ENCODE assay signal across 2 cellular contexts in genomic region chr1:9887070-9887469, GRCh38.
TF ChIP-seq lines count a peak whose summit lies in the region.

No MANE protein-coding gene starts in this region.

TF ChIP-seq in HepG2, 621 proteins besides CTCF, POLR2A, EP300 and RAD21:
- TF ChIP-seq ZNF629 (CRISPR knock-in tag; conservative IDR thresholded peaks at IDR 0.05): peak; percentile 93
- peak; percentile 56; the same call in 1 of the 2 replicates for TF ChIP-seq ZMYM3 (CRISPR knock-in tag; IDR thresholded peaks at IDR 0.05)
- no peak for TF ChIP-seq ZNF282 (IDR thresholded peaks at IDR 0.05; ENCODE audit: partially characterized antibody)
TF ChIP-seq in HepG2: peak in this region for 2.

TF ChIP-seq in K562, 482 proteins besides CTCF, POLR2A, EP300 and RAD21:
- TF ChIP-seq BCOR (IDR thresholded peaks at IDR 0.05) (peak; percentile 92), HDAC2 (IDR thresholded peaks at IDR 0.05) (0 out of 2 replicates have a peak, but pooled peaks have one; percentile 72), ZNF121 (CRISPR knock-in tag; conservative IDR thresholded peaks at IDR 0.05) (no peak), CBX1 (IDR thresholded peaks at IDR 0.05; ENCODE audit: low read depth) (peak; percentile 48; the same call in 1 of the 2 replicates), ADNP (tag; IDR thresholded peaks at IDR 0.05) (peak; percentile 68; the same call in 1 of the 2 replicates), KDM1A (IDR thresholded peaks at IDR 0.05) (peak; percentile 33 to 64; a peak in 2 of 4 replicates), SMARCA5 (IDR thresholded peaks at IDR 0.05) (0 out of 2 replicates have a peak, but pooled peaks have one; percentile 40), KLF6 (CRISPR knock-in tag; IDR thresholded peaks at IDR 0.05; ENCODE audit: borderline replicate concordance) (no peak), CHD4 (IDR thresholded peaks at IDR 0.05; ENCODE audit: insufficient read depth, insufficient replicate concordance, low read depth, low read length, poor library complexity, severe bottlenecking) (peak; percentile 50), RCOR1 (IDR thresholded peaks at IDR 0.05; ENCODE audit: borderline replicate concordance in 1 of 2, low read depth in 2 of 2, low read length in 2 of 2) (peak in 1 of 2 experiments; percentile 35; a peak in 2 of 4 replicates), ZNF512 (tag; IDR thresholded peaks at IDR 0.05) (no peak), RBM25 (IDR thresholded peaks at IDR 0.05; ENCODE audit: low read depth, low read length, severe bottlenecking) (peak; percentile 94)
